In genomic region chr4:176839656-176840055, GRCh38 we compare ENCODE assay signal across 33 cellular contexts. TPM values are rescaled to one million over a fixed set of nuclear protein-coding genes. Genes with fewer than 3 reads are reported as not detected.
DNase-seq lines count a peak whose midpoint lies in the region; ATAC-seq and TF ChIP-seq lines count a peak whose summit lies in the region.
"Had no signal": no experiment of that assay in that cellular context is flagged by ENCODE, and none has a peak within 500 bp of the region (broad histone marks: within the 10 kb centered on the region; RNA-seq: fewer than 3 reads in every experiment).

No MANE protein-coding gene starts in this region.

- TF ChIP-seq CTCF in left ventricle myocardium inferior (IDR thresholded peaks at IDR 0.05; ENCODE audit: borderline replicate concordance) (no peak), RWPE2 (IDR thresholded peaks at IDR 0.05; ENCODE audit: poor library complexity, severe bottlenecking) (no peak), fibroblast of mammary gland (conservative IDR thresholded peaks at IDR 0.05; ENCODE audit: control insufficient read depth, insufficient read depth, low read depth, low read length) (no peak), foreskin fibroblast (IDR thresholded peaks at IDR 0.05; ENCODE audit: low read depth, low read length) (no peak)

- H3K27me3 ChIP-seq in left ventricle myocardium inferior (ENCODE audit: low read depth): no peaks in the 10 kb centered on the region
- H3K27me3 ChIP-seq in RWPE2 (ENCODE audit: insufficient read depth, poor library complexity, severe bottlenecking): no peaks in the 10 kb centered on the region
- H3K27me3 ChIP-seq: body of pancreas, esophagus muscularis mucosa, hepatocyte, pancreas, testis had no signal

- H3K27me3 Mint-ChIP-seq in activated naive CD4-positive, alpha-beta T cell treated with anti-CD3 and anti-CD28 coated beads for 36 hours (ENCODE audit: low read depth): no peaks in the 10 kb centered on the region
- H3K27me3 Mint-ChIP-seq: activated naive CD8-positive, alpha-beta T cell treated with anti-CD3 and anti-CD28 coated beads, Interleukin-2, amount 50 U/mL, for 24 hours; central memory CD8-positive, alpha-beta T cell; dendritic cell treated with granulocyte-macrophage colony-stimulating factor and Interleukin-4, amounts not matched to agents 40 ng/mL and 50 ng/mL, for 4 days; stimulated activated naive CD8-positive, alpha-beta T cell treated with anti-CD3 and anti-CD28 coated beads, Interleukin-15, Interleukin-2, amounts not matched to agents 100 ng/mL and 50 ng/mL, for 24 hours had no signal

- no peak overlapping the region for H3K27ac Mint-ChIP-seq in activated naive CD4-positive, alpha-beta T cell treated with anti-CD3 and anti-CD28 coated beads for 36 hours
- H3K27ac Mint-ChIP-seq: activated naive CD8-positive, alpha-beta T cell treated with anti-CD3 and anti-CD28 coated beads, Interleukin-2, amount 50 U/mL, for 24 hours; CD8-positive, alpha-beta memory T cell; dendritic cell treated with granulocyte-macrophage colony-stimulating factor and Interleukin-4, amounts not matched to agents 40 ng/mL and 50 ng/mL, for 4 days; endodermal cell; nephron; stimulated activated naive CD8-positive, alpha-beta T cell treated with anti-CD3 and anti-CD28 coated beads, Interleukin-15, Interleukin-2, amounts not matched to agents 100 ng/mL and 50 ng/mL, for 24 hours; T-helper 1 cell treated with Interleukin-12 subunit alpha and Interleukin-12 subunit beta and Interleukin-4 antibody, amounts not matched to agents 30 μg/mL and 1 μg/mL, for 36 hours had no signal

- no peaks in the 10 kb centered on the region for H3K9me3 Mint-ChIP-seq in activated naive CD4-positive, alpha-beta T cell treated with anti-CD3 and anti-CD28 coated beads for 36 hours
- H3K9me3 Mint-ChIP-seq: activated naive CD8-positive, alpha-beta T cell treated with anti-CD3 and anti-CD28 coated beads, Interleukin-2, amount 50 U/mL, for 24 hours; central memory CD8-positive, alpha-beta T cell; dendritic cell treated with granulocyte-macrophage colony-stimulating factor and Interleukin-4, amounts not matched to agents 40 ng/mL and 50 ng/mL, for 4 days; endodermal cell; stimulated activated naive CD8-positive, alpha-beta T cell treated with anti-CD3 and anti-CD28 coated beads, Interleukin-15, Interleukin-2, amounts not matched to agents 100 ng/mL and 50 ng/mL, for 24 hours; T-helper 1 cell treated with Interleukin-12 subunit alpha and Interleukin-12 subunit beta and Interleukin-4 antibody, amounts not matched to agents 30 μg/mL and 1 μg/mL, for 36 hours had no signal

- H3K4me3 Mint-ChIP-seq in activated naive CD4-positive, alpha-beta T cell treated with anti-CD3 and anti-CD28 coated beads for 36 hours: no peak overlapping the region
- H3K4me3 Mint-ChIP-seq: activated naive CD8-positive, alpha-beta T cell treated with anti-CD3 and anti-CD28 coated beads, Interleukin-2, amount 50 U/mL, for 24 hours; CD8-positive, alpha-beta memory T cell; central memory CD8-positive, alpha-beta T cell; dendritic cell treated with granulocyte-macrophage colony-stimulating factor and Interleukin-4, amounts not matched to agents 40 ng/mL and 50 ng/mL, for 4 days; endodermal cell; nephron; stimulated activated naive CD8-positive, alpha-beta T cell treated with anti-CD3 and anti-CD28 coated beads, Interleukin-15, Interleukin-2, amounts not matched to agents 100 ng/mL and 50 ng/mL, for 24 hours; T-helper 1 cell treated with Interleukin-12 subunit alpha and Interleukin-12 subunit beta and Interleukin-4 antibody, amounts not matched to agents 30 μg/mL and 1 μg/mL, for 36 hours had no signal

- CTCF ChIA-PET in activated naive CD4-positive, alpha-beta T cell treated with anti-CD3 and anti-CD28 coated beads for 36 hours (lab: Charles Lee): interaction anchor here (0.6 kb wide), 1 partner anchor 222 kb away, joined by 3 read pairs; no protein-coding TSS in a partner anchor

- DNase-seq in left ventricle myocardium inferior (no peak), Right ventricle myocardium superior (no peak), RWPE2 (ENCODE audit: low spot score) (no peak), fibroblast of mammary gland (ENCODE audit: low read depth) (peak; percentile 33), foreskin fibroblast (no peak), dermis blood vessel endothelial cell (no peak), NCI-H146 (lab: John Stamatoyannopoulos, UW) (no peak)
- no peak for DNase-seq in activated naive CD4-positive, alpha-beta T cell treated with anti-CD3 and anti-CD28 coated beads for 36 hours
- DNase-seq: activated gamma-delta T cell treated with Interleukin-2 at 50 U/mL for 16 hours; activated naive CD8-positive, alpha-beta T cell treated with anti-CD3 and anti-CD28 coated beads, Interleukin-2, amount 50 U/mL, for 24 hours; activated T-cell treated with anti-CD3 and anti-CD28 coated beads, Interleukin-2, amount 50 U/mL, for 48 hours; body of pancreas; CD8-positive, alpha-beta memory T cell; DMS 273 treated with DMSO at 0.1 percent for 48 hours; endodermal cell; NCI-H1092; NCI-H187 treated with DMSO at 0.1 percent for 48 hours; NCI-H2171 treated with DMSO at 0.1 percent for 48 hours; NCI-H510A; pancreas; retina; stimulated activated CD4-positive, alpha-beta T cell treated with anti-CD3 and anti-CD28 coated beads, Interleukin-1b, Interleukin-23, amount 100 ng/mL, for 48 hours; testis had no signal

- H3K36me3 Mint-ChIP-seq in activated naive CD4-positive, alpha-beta T cell treated with anti-CD3 and anti-CD28 coated beads for 36 hours (ENCODE audit: low read depth): no peaks in the 10 kb centered on the region
- H3K36me3 Mint-ChIP-seq: CD8-positive, alpha-beta memory T cell had no signal

- ATAC-seq in Right ventricle myocardium superior (ENCODE audit: poor library complexity) (no peak), RWPE2 (ENCODE audit: low read depth) (no peak)
- ATAC-seq: activated naive CD8-positive, alpha-beta T cell treated with anti-CD3 and anti-CD28 coated beads, Interleukin-2, amount 50 U/mL, for 24 hours; body of pancreas; pancreas had no signal

- no peak overlapping the region for H3K4me3 ChIP-seq in left ventricle myocardium inferior
- H3K4me3 ChIP-seq in RWPE2 (ENCODE audit: severe bottlenecking): no peak overlapping the region
- no peak overlapping the region for H3K4me3 ChIP-seq in fibroblast of mammary gland (ENCODE audit: control insufficient read depth, low read depth, low read length)
- H3K4me3 ChIP-seq in foreskin fibroblast (ENCODE audit: low read depth in 1 of 2, low read length in 2 of 2): no peak overlapping the region
- H3K4me3 ChIP-seq: body of pancreas, esophagus muscularis mucosa, hepatocyte, lung, pancreas, SK-N-MC, testis had no signal

- H3K9me3 ChIP-seq in left ventricle myocardium inferior (replicated peaks) (no peaks in the 10 kb centered on the region), RWPE2 (ENCODE audit: severe bottlenecking) (no peaks in the 10 kb centered on the region)
- H3K9me3 ChIP-seq: body of pancreas, esophagus muscularis mucosa, pancreas, testis had no signal

- no peaks in the 10 kb centered on the region for H3K4me1 Mint-ChIP-seq in activated naive CD4-positive, alpha-beta T cell treated with anti-CD3 and anti-CD28 coated beads for 36 hours (ENCODE audit: low read depth)
- H3K4me1 Mint-ChIP-seq: CD8-positive, alpha-beta memory T cell; central memory CD8-positive, alpha-beta T cell had no signal

- H3K4me1 ChIP-seq in left ventricle myocardium inferior (no peaks in the 10 kb centered on the region), RWPE2 (ENCODE audit: insufficient read depth, poor library complexity, severe bottlenecking) (peaks cover 51% of the 10 kb centered on the region)
- H3K4me1 ChIP-seq: body of pancreas, esophagus muscularis mucosa, pancreas, testis had no signal

- peak overlapping the region; percentile 73 for H3K27ac ChIP-seq in left ventricle myocardium inferior (replicated peaks)
- H3K27ac ChIP-seq in RWPE2 (ENCODE audit: poor library complexity, severe bottlenecking): peak overlapping the region; percentile 91
- H3K27ac ChIP-seq: body of pancreas, esophagus muscularis mucosa, hepatocyte, pancreas, RWPE1, SK-N-MC, testis had no signal

- H3K36me3 ChIP-seq in left ventricle myocardium inferior (no peaks in the 10 kb centered on the region), RWPE2 (ENCODE audit: low read depth) (no peaks in the 10 kb centered on the region)
- H3K36me3 ChIP-seq: esophagus muscularis mucosa, pancreas had no signal

- intact Hi-C loops in left ventricle myocardium inferior (cut with micrococcal nuclease) (no loop called here), Right ventricle myocardium superior (cut with DNase I) (no loop called here)
- intact Hi-C loops in activated naive CD4-positive, alpha-beta T cell treated with anti-CD3 and anti-CD28 coated beads for 36 hours (cut with micrococcal nuclease): no loop called here

RNA-seq across cellular contexts. Expression of gene VEGFC, which starts 46.9 kb away (rescaled TPM):
- total RNA-seq in left ventricle myocardium inferior: 7.5 TPM
- 5.4 TPM for total RNA-seq in Right ventricle myocardium superior
- total RNA-seq in dermis blood vessel endothelial cell: 4.4 and 10.8 TPM in 2 replicates
- total RNA-seq in activated naive CD4-positive, alpha-beta T cell treated with anti-CD3 and anti-CD28 coated beads for 36 hours: not detected
- total RNA-seq: CD8-positive, alpha-beta memory T cell had no signal
